ENCODE assay signal across 8 cellular contexts in genomic region chr1:15246960-15247614, GRCh38. TPM values are rescaled to one million over a fixed set of nuclear protein-coding genes. Genes with fewer than 3 reads are reported as not detected.
DNase-seq lines count a peak whose midpoint lies in the region; ATAC-seq, FAIRE-seq and TF ChIP-seq lines count a peak whose summit lies in the region.

Gene FHAD1 (plus strand): TSS chr1:15247223. CDS start chr1:15251785, 4,562 bp downstream.

- no peak within 1 kb of the TSS for H3K4me2 ChIP-seq in Karpas-422 (ENCODE audit: low read depth, low read length, poor library complexity, severe bottlenecking)

- H3K27ac Mint-ChIP-seq in IgD-negative memory B cell (peak within 1 kb of the TSS in 1 of 3 donors; percentile 75), brain (peak within 1 kb of the TSS in 4 of 5 experiments; percentile 11 to 93 (median 57))
- H3K27ac Mint-ChIP-seq in T-helper 1 cell treated with Interleukin-12 subunit alpha and Interleukin-12 subunit beta and Interleukin-4 antibody, amounts not matched to agents 30 μg/mL and 1 μg/mL, for 36 hours, result peak within 1 kb of the TSS; percentile 50

- H3K9me3 ChIP-seq in iPS-20b (ENCODE audit: insufficient read depth, low read depth, low read length) (no peaks in the 10 kb centered on the region; the same call in 1 of the 2 replicates), small intestine (ENCODE audit: control insufficient read depth, low read depth) (no peaks in the 10 kb centered on the region), Karpas-422 (ENCODE audit: low read length) (no peaks in the 10 kb centered on the region)

- H3K79me2 ChIP-seq in Karpas-422 (ENCODE audit: low read length), result no peaks in the 10 kb centered on the region

- H3K36me3 ChIP-seq in iPS-20b (ENCODE audit: insufficient read depth, low read depth, low read length) (no peaks in the 10 kb centered on the region), small intestine (ENCODE audit: control insufficient read depth in 2 of 2, insufficient read depth in 2 of 2, low read length in 2 of 2) (no peaks in the 10 kb centered on the region), Karpas-422 (ENCODE audit: insufficient read depth, low read length) (no peaks in the 10 kb centered on the region)

- 6 to 8% (median 7%) methylated on average over 35 to 55 of the region's 55 CpGs for WGBS in small intestine, 3 donors

- ATAC-seq in HG03571 (IDR thresholded peaks at IDR 0.05; ENCODE audit: unreplicated experiment), result no peak

- H3K4me1 ChIP-seq in iPS-20b (ENCODE audit: insufficient read depth, low read length), result peaks cover 5% of the 10 kb centered on the region; the same call in 1 of the 2 replicates
- H3K4me1 ChIP-seq in small intestine (ENCODE audit: control insufficient read depth in 2 of 2, insufficient read depth in 1 of 2, low read depth in 1 of 2, low read length in 1 of 2), result peaks cover 0 to 3% of the 10 kb centered on the region in 2 donors
- H3K4me1 ChIP-seq in Karpas-422 (ENCODE audit: low read length), result no peaks in the 10 kb centered on the region

- DNase-seq in EL (peak; percentile 43), small intestine (peak; percentile 27), Karpas-422 (no peak)

- peak within 1 kb of the TSS in 3 of 4 donors; percentile 35 to 77 (median 67) for H3K4me3 Mint-ChIP-seq in IgD-negative memory B cell
- peak within 1 kb of the TSS; percentile 64 for H3K4me3 Mint-ChIP-seq in T-helper 1 cell treated with Interleukin-12 subunit alpha and Interleukin-12 subunit beta and Interleukin-4 antibody, amounts not matched to agents 30 μg/mL and 1 μg/mL, for 36 hours
- peak within 1 kb of the TSS; percentile 73 to 90 (median 80) for H3K4me3 Mint-ChIP-seq in brain

- peaks cover 6 to 9% (median 7%) of the 10 kb centered on the region in 3 donors for H3K4me1 Mint-ChIP-seq in IgD-negative memory B cell
- H3K4me1 Mint-ChIP-seq in T-helper 1 cell treated with Interleukin-12 subunit alpha and Interleukin-12 subunit beta and Interleukin-4 antibody, amounts not matched to agents 30 μg/mL and 1 μg/mL, for 36 hours (ENCODE audit: low read depth), result peaks cover 36% of the 10 kb centered on the region
- H3K4me1 Mint-ChIP-seq in brain, result peaks cover 46% of the 10 kb centered on the region

- H3K36me3 Mint-ChIP-seq in IgD-negative memory B cell (no peaks in the 10 kb centered on the region), brain (no peaks in the 10 kb centered on the region)
- H3K36me3 Mint-ChIP-seq in T-helper 1 cell treated with Interleukin-12 subunit alpha and Interleukin-12 subunit beta and Interleukin-4 antibody, amounts not matched to agents 30 μg/mL and 1 μg/mL, for 36 hours (ENCODE audit: low read depth), result peaks cover 17% of the 10 kb centered on the region

- no peak within 1 kb of the TSS for H2AFZ ChIP-seq in Karpas-422 (ENCODE audit: low read length)

- H3K9ac ChIP-seq in iPS-20b (ENCODE audit: low read depth, low read length) (peak within 1 kb of the TSS; percentile 71; the same call in 1 of the 2 replicates), Karpas-422 (ENCODE audit: low read length) (no peak within 1 kb of the TSS)

- H4K20me1 ChIP-seq in Karpas-422 (ENCODE audit: insufficient read depth, low read depth, low read length), result no peaks in the 10 kb centered on the region

- peak within 1 kb of the TSS; percentile 76 for H3K4me3 ChIP-seq in iPS-20b (ENCODE audit: low read length)
- H3K4me3 ChIP-seq in small intestine (ENCODE audit: low read depth in 1 of 2, low read length in 2 of 2), result peak within 1 kb of the TSS; percentile 13 to 55
- no peak within 1 kb of the TSS for H3K4me3 ChIP-seq in Karpas-422 (ENCODE audit: low read length)

- no peak for TF ChIP-seq CTCF in brain (conservative IDR thresholded peaks at IDR 0.05)

- peaks cover 32% of the 10 kb centered on the region for H3K27me3 Mint-ChIP-seq in IgD-negative memory B cell
- peaks cover 85% of the 10 kb centered on the region for H3K27me3 Mint-ChIP-seq in T-helper 1 cell treated with Interleukin-12 subunit alpha and Interleukin-12 subunit beta and Interleukin-4 antibody, amounts not matched to agents 30 μg/mL and 1 μg/mL, for 36 hours (ENCODE audit: low read depth)
- H3K27me3 Mint-ChIP-seq in brain, result peaks cover 22% of the 10 kb centered on the region

- FAIRE-seq in small intestine (lab: Jason Lieb, UNC), result no peak

- H3K9me3 Mint-ChIP-seq in IgD-negative memory B cell, result peaks cover 0 to 8% (median 5%) of the 10 kb centered on the region in 3 donors
- peaks cover 21% of the 10 kb centered on the region for H3K9me3 Mint-ChIP-seq in T-helper 1 cell treated with Interleukin-12 subunit alpha and Interleukin-12 subunit beta and Interleukin-4 antibody, amounts not matched to agents 30 μg/mL and 1 μg/mL, for 36 hours
- H3K9me3 Mint-ChIP-seq in brain, result peaks cover 6 to 14% (median 7%) of the 10 kb centered on the region in 5 experiments

- H3K27me3 ChIP-seq in iPS-20b (ENCODE audit: insufficient read depth, low read length) (no peaks in the 10 kb centered on the region; the same call in 1 of the 2 replicates), small intestine (ENCODE audit: control insufficient read depth in 2 of 2, insufficient read depth in 2 of 2, low read length in 2 of 2) (no peaks in the 10 kb centered on the region), Karpas-422 (ENCODE audit: low read length) (no peaks in the 10 kb centered on the region)

- H3K9me2 ChIP-seq in Karpas-422 (replicated peaks; ENCODE audit: insufficient read depth, low read length), result no peaks in the 10 kb centered on the region

- no peak within 1 kb of the TSS for H3K27ac ChIP-seq in iPS-20b (ENCODE audit: low read length)
- H3K27ac ChIP-seq in small intestine (ENCODE audit: low read depth in 1 of 2, low read length in 1 of 2), result peak within 1 kb of the TSS in 1 of 2 donors; percentile 10
- H3K27ac ChIP-seq in Karpas-422 (ENCODE audit: low read length), result no peak within 1 kb of the TSS

RNA-seq across cellular contexts. Expression of gene FHAD1, which starts in this region (rescaled TPM):
- polyA plus RNA-seq in IgD-negative memory B cell (not detected), brain (ENCODE audit: insufficient read depth, low read depth, low replicate concordance) (1.4 TPM), small intestine (under 1 TPM; 0.22 to 0.45 (median 0.27) TPM)
- 0.45 and 1.2 TPM in 2 replicates for total RNA-seq in Karpas-422 (2014; rRNA removed; shearing (Covaris generic); ENCODE audit: low replicate concordance)

Comparison
In these comparisons a context has a peak if more than half of its experiments do, and no peak if none do; other contexts are left out.
1. Peak in DNase-seq and H3K4me3 ChIP-seq in small intestine; RNA of the gene not detected or under 1 TPM.